In the genomic region with DNA sequence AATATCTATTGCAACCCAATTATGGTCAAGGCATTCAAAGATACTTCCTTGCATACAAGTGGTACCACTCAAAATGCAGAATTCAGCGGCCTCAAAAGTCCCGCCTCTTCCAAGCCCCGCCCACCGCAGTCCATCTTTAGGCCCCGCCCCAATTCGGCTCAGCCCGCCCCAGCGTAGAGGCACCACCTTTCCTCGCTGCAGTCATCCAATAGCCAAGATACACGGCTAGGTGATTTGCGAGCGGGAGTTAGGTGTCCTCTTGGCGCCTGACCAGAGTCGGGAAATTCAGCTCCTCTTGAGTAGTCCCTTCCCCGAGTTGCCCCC, we compare ENCODE assay signal across 8 cellular contexts. TPM values are rescaled to one million over a fixed set of nuclear protein-coding genes. Genes with fewer than 3 reads are reported as not detected.
A peak's percentile ranks its signal among the peaks of the same experiment; 100 is the strongest.
DNase-seq lines count a peak whose midpoint lies in the region; ATAC-seq, FAIRE-seq and TF ChIP-seq lines count a peak whose summit lies in the region.

No MANE protein-coding gene starts in this region.

- TF ChIP-seq POLR2A in NB4 (IDR thresholded peaks at IDR 0.05; ENCODE audit: extremely low read depth, insufficient read length): no peak
- no peak for TF ChIP-seq POLR2A in transverse colon (IDR thresholded peaks at IDR 0.05)

- H3K4me2 ChIP-seq in SK-N-SH: peak overlapping the region; percentile 81

- TF ChIP-seq EP300 in SK-N-SH (IDR thresholded peaks at IDR 0.05; ENCODE audit: borderline replicate concordance in 1 of 2, low read depth in 1 of 2, low read length in 1 of 2) (no peak), transverse colon (IDR thresholded peaks at IDR 0.05; ENCODE audit: low read depth) (no peak)

- peak overlapping the region; percentile 60 to 95 for H3K27ac ChIP-seq in SK-N-SH (ENCODE audit: low read depth in 2 of 2, low read length in 1 of 2)
- H3K27ac ChIP-seq in pancreas: peak overlapping the region; percentile 84 to 94 (median 88)
- H3K27ac ChIP-seq in transverse colon: peak overlapping the region; percentile 76 to 86 (median 84)

- FAIRE-seq in G401.6 (lab: Jason Lieb, UNC) (peak; percentile 86), pancreas (lab: Jason Lieb, UNC) (no peak)

- CTCF ChIA-PET in HEK293T (lab: Yijun Ruan, JAX) (no interaction called here), SK-N-SH (lab: Yijun Ruan, JAX) (interaction anchor here (1.4 to 2.1 kb wide), 3 partner anchors 55 to 264 kb away, joined by 4 to 10 read pairs (median 5); no protein-coding TSS in a partner anchor)

- H3K9ac ChIP-seq in SK-N-SH: peak overlapping the region; percentile 78

- H3K27ac Mint-ChIP-seq in activated naive CD4-positive, alpha-beta T cell treated with anti-CD3 and anti-CD28 coated beads, Interleukin-2, amount 50 U/mL, for 72 hours: peak overlapping the region; percentile 91 to 96

- H3K9me2 ChIP-seq in SK-N-SH: no peaks in the 10 kb centered on the region

- H3K9me3 Mint-ChIP-seq in activated naive CD4-positive, alpha-beta T cell treated with anti-CD3 and anti-CD28 coated beads, Interleukin-2, amount 50 U/mL, for 72 hours: no peaks in the 10 kb centered on the region

- peaks cover 7% of the 10 kb centered on the region for H3F3A ChIP-seq in SK-N-SH (replicated peaks; ENCODE audit: insufficient read depth)

- no peaks in the 10 kb centered on the region for H3K36me3 Mint-ChIP-seq in activated naive CD4-positive, alpha-beta T cell treated with anti-CD3 and anti-CD28 coated beads, Interleukin-2, amount 50 U/mL, for 72 hours

- TF ChIP-seq CTCF in NB4 (IDR thresholded peaks at IDR 0.05; ENCODE audit: low read depth, low read length): no peak
- no peak for TF ChIP-seq CTCF in SK-N-SH (IDR thresholded peaks at IDR 0.05)
- TF ChIP-seq CTCF in pancreas (IDR thresholded peaks at IDR 0.05): no peak
- TF ChIP-seq CTCF in transverse colon (IDR thresholded peaks at IDR 0.05): no peak

- H3K27me3 ChIP-seq in SK-N-SH (ENCODE audit: insufficient read depth): peaks cover 15% of the 10 kb centered on the region; the same call in 1 of the 2 replicates
- H3K27me3 ChIP-seq in pancreas: no peaks in the 10 kb centered on the region
- peaks cover 16% of the 10 kb centered on the region for H3K27me3 ChIP-seq in transverse colon

- peak; percentile 81 to 86 for ATAC-seq in activated naive CD4-positive, alpha-beta T cell treated with anti-CD3 and anti-CD28 coated beads, Interleukin-2, amount 50 U/mL, for 72 hours
- ATAC-seq in Right ventricle myocardium superior (ENCODE audit: poor library complexity) (peak; percentile 94), pancreas (peak; percentile 88 to 93 (median 88))

- 0 out of 2 replicates have a peak, but pooled peaks cover 7% of the 10 kb centered on the region for H3K79me2 ChIP-seq in SK-N-SH (ENCODE audit: insufficient read depth)

- TF ChIP-seq RAD21 in SK-N-SH (IDR thresholded peaks at IDR 0.05; ENCODE audit: low read length): no peak

- intact Hi-C loops in Right ventricle myocardium superior (cut with DNase I): no loop called here
- intact Hi-C loops in pancreas (cut with DNase I): no loop called here
- intact Hi-C loops in transverse colon (cut with DNase I; ENCODE audit: low total_unique reads): no loop called here

- in situ Hi-C loops in transverse colon (cut with MboI; ENCODE audit: low pct_ligation_motif_present in 1 of 4, low pct_unique_long_range_greater_than_20kb in 1 of 4, low sequenced_read_pairs in 3 of 4): no loop called here

- DNase-seq in HEK293T (ENCODE audit: extremely low spot score): peak; percentile 85
- peak; percentile 87 for DNase-seq in NB4 (ENCODE audit: low read depth)
- peak; percentile 91 for DNase-seq in SK-N-SH
- DNase-seq in activated naive CD4-positive, alpha-beta T cell treated with anti-CD3 and anti-CD28 coated beads, Interleukin-2, amount 50 U/mL, for 72 hours (ENCODE audit: low spot score in 2 of 2): peak; percentile 88 to 91
- DNase-seq in Right ventricle myocardium superior: peak; percentile 92
- peak; percentile 87 to 94 (median 92) for DNase-seq in pancreas
- peak; percentile 93 for DNase-seq in transverse colon

- WGBS in SK-N-SH (ENCODE audit: low lambda C conversion rate): 0% methylated on average over 10 of the region's 15 CpGs
- 0% methylated on average over 15 of the region's 15 CpGs for WGBS in pancreas, 2 donors
- WGBS in transverse colon (ENCODE audit: low coverage in 1 of 2), 2 donors: 0 to 2% methylated on average over 9 to 15 of the region's 15 CpGs

- peak overlapping the region; percentile 88 for H2AFZ ChIP-seq in SK-N-SH (ENCODE audit: low read depth)

- H3K9me3 ChIP-seq in SK-N-SH (no peaks in the 10 kb centered on the region), pancreas (no peaks in the 10 kb centered on the region), transverse colon (no peaks in the 10 kb centered on the region)

- POLR2A ChIA-PET in HEK293T (lab: Yijun Ruan, JAX) (interaction anchor here (0.6 kb wide), 1 partner anchor 9 kb away, joined by 3 read pairs; no protein-coding TSS in a partner anchor), SK-N-SH (lab: Yijun Ruan, JAX) (no interaction called here)

- H3K4me1 ChIP-seq in SK-N-SH (ENCODE audit: control insufficient read depth in 1 of 2, insufficient read depth in 2 of 2, low read depth in 1 of 2, low read length in 1 of 2) (peaks cover 9 to 11% of the 10 kb centered on the region in 2 experiments; a peak in 3 of 4 replicates), pancreas (peaks cover 11 to 22% (median 20%) of the 10 kb centered on the region in 3 donors), transverse colon (peaks cover 0 to 18% (median 8%) of the 10 kb centered on the region in 4 donors)

- H3K36me3 ChIP-seq in SK-N-SH (replicated peaks in 1 of 2; ENCODE audit: control insufficient read depth in 1 of 2, insufficient read depth in 2 of 2, low read length in 1 of 2) (no peaks in the 10 kb centered on the region), pancreas (no peaks in the 10 kb centered on the region), transverse colon (no peaks in the 10 kb centered on the region)

- peak overlapping the region; percentile 63 for H3K4me3 ChIP-seq in NB4 (ENCODE audit: low read depth, low read length)
- peak overlapping the region; percentile 85 to 94 for H3K4me3 ChIP-seq in SK-N-SH (ENCODE audit: low read depth in 2 of 2, low read length in 1 of 2)
- H3K4me3 ChIP-seq in pancreas: peak overlapping the region; percentile 83 to 99 (median 89)
- H3K4me3 ChIP-seq in transverse colon: peak overlapping the region; percentile 48 to 91 (median 75)

- H4K20me1 ChIP-seq in SK-N-SH (ENCODE audit: insufficient read depth): no peaks in the 10 kb centered on the region

TF ChIP-seq in HEK293T, 16 proteins besides CTCF, POLR2A, EP300 and RAD21:
- TF ChIP-seq FOXA1 (IDR thresholded peaks at IDR 0.05): no peak
- TF ChIP-seq, protein P1, sequence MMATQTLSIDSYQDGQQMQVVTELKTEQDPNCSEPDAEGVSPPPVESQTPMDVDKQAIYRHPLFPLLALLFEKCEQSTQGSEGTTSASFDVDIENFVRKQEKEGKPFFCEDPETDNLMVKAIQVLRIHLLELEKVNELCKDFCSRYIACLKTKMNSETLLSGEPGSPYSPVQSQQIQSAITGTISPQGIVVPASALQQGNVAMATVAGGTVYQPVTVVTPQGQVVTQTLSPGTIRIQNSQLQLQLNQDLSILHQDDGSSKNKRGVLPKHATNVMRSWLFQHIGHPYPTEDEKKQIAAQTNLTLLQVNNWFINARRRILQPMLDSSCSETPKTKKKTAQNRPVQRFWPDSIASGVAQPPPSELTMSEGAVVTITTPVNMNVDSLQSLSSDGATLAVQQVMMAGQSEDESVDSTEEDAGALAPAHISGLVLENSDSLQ (IDR thresholded peaks at IDR 0.05): peak; percentile 89

TF ChIP-seq in SK-N-SH, 30 proteins besides CTCF, POLR2A, EP300 and RAD21:
- TF ChIP-seq CHD2 (IDR thresholded peaks at IDR 0.05; ENCODE audit: low read length, partially characterized antibody) (no peak), POLR2AphosphoS5 (IDR thresholded peaks at IDR 0.05; ENCODE audit: low read depth, low read length) (0 out of 2 replicates have a peak, but pooled peaks have one; percentile 12), GABPA (IDR thresholded peaks at IDR 0.05; ENCODE audit: low read depth) (no peak)

RNA-seq across cellular contexts. Expression of a gene that starts 0.4 kb away (rescaled TPM):
- 19.0 and 21.7 TPM in 2 replicates for polyA plus RNA-seq in SK-N-SH (2012; rRNA removed)
- polyA plus RNA-seq in SK-N-SH (2012; cell fraction: cytosol; rRNA removed): 18.7 and 32.0 TPM in 2 replicates
- 8.4 and 8.9 TPM in 2 replicates for polyA plus RNA-seq in SK-N-SH (2012; cell fraction: nucleus; rRNA removed)
- 10 to 100 TPM; 33.8 to 52.9 TPM for total RNA-seq in activated naive CD4-positive, alpha-beta T cell treated with anti-CD3 and anti-CD28 coated beads, Interleukin-2, amount 50 U/mL, for 72 hours
- 18.4 TPM for total RNA-seq in Right ventricle myocardium superior
- total RNA-seq in pancreas: 100 to 1,000 TPM in 2 of 6 donors, 10 to 100 TPM in 4; 74.9 to 121 (median 96.7) TPM
- 100 to 1,000 TPM in 1 of 2 donors, 10 to 100 TPM in 1; 69.9 to 173 TPM for polyA plus RNA-seq in pancreas
- total RNA-seq in transverse colon: 10 to 100 TPM in 3 of 4 donors, 1 to 10 TPM in 1; 8.2 to 39.7 (median 22.1) TPM

Comparison
In these comparisons a context has a peak if more than half of its experiments do, and no peak if none do; other contexts are left out.
1. Peak in every context shown above with its lines: DNase-seq, ATAC-seq, H3K4me3 ChIP-seq and H3K27ac ChIP-seq.